ENCODE assay signal across 26 cellular contexts in the genomic region with DNA sequence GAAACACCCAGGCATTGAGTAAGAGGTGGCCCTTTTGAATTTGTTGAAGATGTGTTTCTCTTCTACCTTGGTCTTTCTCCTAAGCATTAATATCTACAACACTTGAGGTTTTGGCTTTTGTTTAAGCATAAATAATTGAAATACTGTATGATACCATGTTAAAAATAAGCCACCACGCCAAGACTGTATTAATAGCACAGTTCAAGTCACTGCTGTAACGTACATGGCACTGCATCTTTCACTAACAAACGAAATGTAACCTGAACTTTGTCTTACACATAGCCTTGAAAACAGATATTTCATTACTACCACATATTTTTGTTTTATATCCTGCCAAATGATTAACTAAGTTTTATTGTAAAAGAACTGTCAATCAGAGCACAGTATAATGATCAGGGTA.
"Had no signal": no experiment of that assay in that cellular context is flagged by ENCODE, and none has a peak within 500 bp of the region (broad histone marks: within the 10 kb centered on the region; RNA-seq: fewer than 3 reads in every experiment).

No MANE protein-coding gene starts in this region.

- H3K27me3 ChIP-seq: esophagus muscularis mucosa, gastrocnemius medialis, heart right ventricle, left lung, pancreas, right lobe of liver, spleen, tibial artery, upper lobe of left lung, vagina had no signal

- H3K27ac ChIP-seq: epithelial cell of prostate, esophagus muscularis mucosa, gastrocnemius medialis, left lung, lower lobe of right lung, pancreas, right lobe of liver, spleen, tibial artery, upper lobe of left lung, vagina had no signal

- H3K36me3 ChIP-seq: esophagus muscularis mucosa, gastrocnemius medialis, heart right ventricle, left lung, lower lobe of right lung, pancreas, right lobe of liver, spleen, tibial artery, upper lobe of left lung, vagina had no signal

- H3K27me3 Mint-ChIP-seq: dendritic cell treated with granulocyte-macrophage colony-stimulating factor and Interleukin-4, amounts not matched to agents 40 ng/mL and 50 ng/mL, for 4 days; effector memory CD8-positive, alpha-beta T cell; memory B cell; progenitor cell of endocrine pancreas; stimulated activated naive CD8-positive, alpha-beta T cell treated with anti-CD3 and anti-CD28 coated beads, Interleukin-15, Interleukin-2, amounts not matched to agents 100 ng/mL and 50 ng/mL, for 24 hours had no signal

- H3K4me1 ChIP-seq: pancreas, right lobe of liver had no signal

- H3K4me3 ChIP-seq: esophagus muscularis mucosa, gastrocnemius medialis, heart right ventricle, left lung, lower lobe of right lung, pancreas, right lobe of liver, spleen, tibial artery, upper lobe of left lung, vagina had no signal

- H3K27ac Mint-ChIP-seq: dendritic cell treated with granulocyte-macrophage colony-stimulating factor and Interleukin-4, amounts not matched to agents 40 ng/mL and 50 ng/mL, for 4 days; memory B cell; nephron; progenitor cell of endocrine pancreas; stimulated activated memory B cell treated with anti-CD40 and anti-IgM and Interleukin-4, amounts not matched to agents 10 μg/mL and 1 μg/mL and 100 μg/mL, for 72 hours; stimulated activated naive CD8-positive, alpha-beta T cell treated with anti-CD3 and anti-CD28 coated beads, Interleukin-15, Interleukin-2, amounts not matched to agents 100 ng/mL and 50 ng/mL, for 24 hours had no signal

- H3K9me3 ChIP-seq: esophagus muscularis mucosa, gastrocnemius medialis, heart right ventricle, left lung, lower lobe of right lung, pancreas, right lobe of liver, spleen, tibial artery, upper lobe of left lung, vagina had no signal

- H3K36me3 Mint-ChIP-seq: memory B cell; stimulated activated memory B cell treated with anti-CD40 and anti-IgM and Interleukin-4, amounts not matched to agents 10 μg/mL and 1 μg/mL and 100 μg/mL, for 72 hours had no signal

- H3K9me3 Mint-ChIP-seq: dendritic cell treated with granulocyte-macrophage colony-stimulating factor and Interleukin-4, amounts not matched to agents 40 ng/mL and 50 ng/mL, for 4 days; effector memory CD8-positive, alpha-beta T cell; nephron; stimulated activated naive CD8-positive, alpha-beta T cell treated with anti-CD3 and anti-CD28 coated beads, Interleukin-15, Interleukin-2, amounts not matched to agents 100 ng/mL and 50 ng/mL, for 24 hours had no signal

- H3K4me3 Mint-ChIP-seq: dendritic cell treated with granulocyte-macrophage colony-stimulating factor and Interleukin-4, amounts not matched to agents 40 ng/mL and 50 ng/mL, for 4 days; effector memory CD8-positive, alpha-beta T cell; memory B cell; nephron; stimulated activated memory B cell treated with anti-CD40 and anti-IgM and Interleukin-4, amounts not matched to agents 10 μg/mL and 1 μg/mL and 100 μg/mL, for 72 hours; stimulated activated naive CD8-positive, alpha-beta T cell treated with anti-CD3 and anti-CD28 coated beads, Interleukin-15, Interleukin-2, amounts not matched to agents 100 ng/mL and 50 ng/mL, for 24 hours had no signal

- DNase-seq: effector memory CD8-positive, alpha-beta T cell; gastrocnemius medialis; heart right ventricle; hypothalamus; islet precursor cell; left lung; lower lobe of right lung; midbrain; occipital lobe; pancreas; right lobe of liver; spleen; stimulated activated CD4-positive, alpha-beta T cell treated with anti-CD3 and anti-CD28 coated beads, Interleukin-15, amount 100 ng/mL, for 24 hours; stimulated activated CD4-positive, alpha-beta T cell treated with anti-CD3 and anti-CD28 coated beads, Interleukin-1b, Interleukin-23, amount 100 ng/mL, for 48 hours; stimulated activated CD4-positive, alpha-beta T cell treated with anti-CD3 and anti-CD28 coated beads, Interleukin-4, amount 100 ng/mL, for 24 hours; tibial artery; upper lobe of left lung had no signal

- ATAC-seq: effector memory CD8-positive, alpha-beta T cell; gastrocnemius medialis; left lung; lower lobe of right lung; pancreas; right lobe of liver; stimulated activated memory B cell treated with anti-CD40 and anti-IgM and Interleukin-4, amounts not matched to agents 10 μg/mL and 1 μg/mL and 100 μg/mL, for 72 hours had no signal
